In the genomic region with DNA sequence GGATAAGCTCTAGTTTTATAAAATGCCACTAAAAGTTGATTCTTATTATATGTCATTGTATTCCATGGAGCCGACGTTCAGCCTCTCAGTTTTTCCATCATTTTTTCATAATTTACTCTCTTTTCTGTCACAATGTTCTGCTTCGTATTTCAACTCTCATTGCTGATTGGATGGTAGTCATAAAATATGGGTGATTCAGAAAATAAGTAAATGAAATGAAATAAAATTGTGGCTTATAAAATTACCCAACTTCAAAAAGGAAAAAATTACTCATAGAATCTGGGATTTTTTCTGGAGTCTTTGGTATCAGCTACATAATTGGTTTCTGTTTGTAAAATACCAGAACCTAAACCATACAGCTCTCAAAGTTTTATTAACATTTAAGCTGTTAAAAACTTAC, we compare ENCODE assay signal across 16 cellular contexts.
DNase-seq lines count a peak whose midpoint lies in the region; ATAC-seq lines count a peak whose summit lies in the region.
"Had no signal": no experiment of that assay in that cellular context is flagged by ENCODE, and none has a peak within 500 bp of the region (broad histone marks: within the 10 kb centered on the region; RNA-seq: fewer than 3 reads in every experiment).

No MANE protein-coding gene starts in this region.

- peak overlapping the region; percentile 12 for H3K27ac ChIP-seq in KOPT-K1 (ENCODE audit: low read depth, low read length, poor library complexity, severe bottlenecking)

- peaks cover 55% of the 10 kb centered on the region for H3K4me1 Mint-ChIP-seq in activated T-cell treated with anti-CD3 and anti-CD28 coated beads, Interleukin-2, amount 50 U/mL, for 24 hours (ENCODE audit: low read depth)
- H3K4me1 Mint-ChIP-seq in activated naive CD8-positive, alpha-beta T cell treated with anti-CD3 and anti-CD28 coated beads, Interleukin-2, amount 50 U/mL, for 24 hours: peaks cover 63% of the 10 kb centered on the region
- H3K4me1 Mint-ChIP-seq in stimulated activated naive CD8-positive, alpha-beta T cell treated with anti-CD3 and anti-CD28 coated beads, Interleukin-15, amount 100 ng/mL, for 72 hours: peaks cover 58% of the 10 kb centered on the region

- H3K36me3 ChIP-seq in KOPT-K1 (ENCODE audit: insufficient read depth, low read length): no peaks in the 10 kb centered on the region

- no peak for DNase-seq in activated T-cell treated with anti-CD3 and anti-CD28 coated beads, Interleukin-2, amount 50 U/mL, for 24 hours
- DNase-seq in activated T-cell treated with anti-CD3 and anti-CD28 coated beads for 4 hours (no peak), SKM-1 treated with dmso at 0.1 percent for 144 hours (lab: John Stamatoyannopoulos, UW; ENCODE audit: unreplicated experiment) (no peak)
- no peak for DNase-seq in activated naive CD8-positive, alpha-beta T cell treated with anti-CD3 and anti-CD28 coated beads, Interleukin-2, amount 50 U/mL, for 24 hours
- no peak for DNase-seq in stimulated activated naive CD8-positive, alpha-beta T cell treated with anti-CD3 and anti-CD28 coated beads, Interleukin-15, amount 100 ng/mL, for 72 hours
- DNase-seq: CD4-positive, alpha-beta T cell; H9; IMR-90; NCI-H187 treated with DMSO at 0.1 percent for 48 hours; NCI-H526 treated with DMSO at 0.1 percent for 48 hours; NK-92 treated with Interleukin-12 subunit alpha and Interleukin-12 subunit beta, amount 100 ng/mL, for 24 hours; RPMI8226; SIG-M5 had no signal

- H3K9me3 ChIP-seq in KOPT-K1 (ENCODE audit: insufficient read depth, low read length, poor library complexity, severe bottlenecking): no peaks in the 10 kb centered on the region

- ATAC-seq in activated naive CD8-positive, alpha-beta T cell treated with anti-CD3 and anti-CD28 coated beads, Interleukin-2, amount 50 U/mL, for 24 hours: peak; percentile 18
- ATAC-seq in stimulated activated naive CD8-positive, alpha-beta T cell treated with anti-CD3 and anti-CD28 coated beads, Interleukin-15, amount 100 ng/mL, for 72 hours: no peak
- no peak for ATAC-seq in HG03342 (IDR thresholded peaks at IDR 0.05; ENCODE audit: unreplicated experiment)
- no peak for ATAC-seq in GM21447 (IDR thresholded peaks at IDR 0.05; ENCODE audit: unreplicated experiment)

- no peaks in the 10 kb centered on the region for H3K27me3 Mint-ChIP-seq in activated T-cell treated with anti-CD3 and anti-CD28 coated beads, Interleukin-2, amount 50 U/mL, for 24 hours
- no peaks in the 10 kb centered on the region for H3K27me3 Mint-ChIP-seq in activated naive CD8-positive, alpha-beta T cell treated with anti-CD3 and anti-CD28 coated beads, Interleukin-2, amount 50 U/mL, for 24 hours
- H3K27me3 Mint-ChIP-seq in stimulated activated naive CD8-positive, alpha-beta T cell treated with anti-CD3 and anti-CD28 coated beads, Interleukin-15, amount 100 ng/mL, for 72 hours: no peaks in the 10 kb centered on the region
- H3K27me3 Mint-ChIP-seq: CD4-positive, alpha-beta T cell had no signal

- peak overlapping the region; percentile 58 for H3K27ac Mint-ChIP-seq in activated T-cell treated with anti-CD3 and anti-CD28 coated beads, Interleukin-2, amount 50 U/mL, for 24 hours
- peak overlapping the region; percentile 63 for H3K27ac Mint-ChIP-seq in activated naive CD8-positive, alpha-beta T cell treated with anti-CD3 and anti-CD28 coated beads, Interleukin-2, amount 50 U/mL, for 24 hours
- peak overlapping the region; percentile 15 to 56 for H3K27ac Mint-ChIP-seq in stimulated activated naive CD8-positive, alpha-beta T cell treated with anti-CD3 and anti-CD28 coated beads, Interleukin-15, amount 100 ng/mL, for 72 hours
- H3K27ac Mint-ChIP-seq: CD4-positive, alpha-beta T cell; H9 had no signal

- no peaks in the 10 kb centered on the region for H3K36me3 Mint-ChIP-seq in activated T-cell treated with anti-CD3 and anti-CD28 coated beads, Interleukin-2, amount 50 U/mL, for 24 hours (ENCODE audit: low read depth)
- no peaks in the 10 kb centered on the region for H3K36me3 Mint-ChIP-seq in activated naive CD8-positive, alpha-beta T cell treated with anti-CD3 and anti-CD28 coated beads, Interleukin-2, amount 50 U/mL, for 24 hours (ENCODE audit: low read depth)

- no peaks in the 10 kb centered on the region for H3K9me3 Mint-ChIP-seq in activated T-cell treated with anti-CD3 and anti-CD28 coated beads, Interleukin-2, amount 50 U/mL, for 24 hours
- no peaks in the 10 kb centered on the region for H3K9me3 Mint-ChIP-seq in activated naive CD8-positive, alpha-beta T cell treated with anti-CD3 and anti-CD28 coated beads, Interleukin-2, amount 50 U/mL, for 24 hours
- H3K9me3 Mint-ChIP-seq in stimulated activated naive CD8-positive, alpha-beta T cell treated with anti-CD3 and anti-CD28 coated beads, Interleukin-15, amount 100 ng/mL, for 72 hours: peaks cover 0 to 4% of the 10 kb centered on the region in 2 donors
- H3K9me3 Mint-ChIP-seq: CD4-positive, alpha-beta T cell; H9 had no signal

- H3K4me3 Mint-ChIP-seq in activated T-cell treated with anti-CD3 and anti-CD28 coated beads, Interleukin-2, amount 50 U/mL, for 24 hours: no peak overlapping the region
- peak overlapping the region; percentile 15 for H3K4me3 Mint-ChIP-seq in activated naive CD8-positive, alpha-beta T cell treated with anti-CD3 and anti-CD28 coated beads, Interleukin-2, amount 50 U/mL, for 24 hours
- H3K4me3 Mint-ChIP-seq in stimulated activated naive CD8-positive, alpha-beta T cell treated with anti-CD3 and anti-CD28 coated beads, Interleukin-15, amount 100 ng/mL, for 72 hours: peak overlapping the region; percentile 58 to 60
- H3K4me3 Mint-ChIP-seq: CD4-positive, alpha-beta T cell; H9 had no signal
